In genomic region chr3:39466988-39467387, GRCh38 we compare ENCODE assay signal across 32 cellular contexts. TPM values are rescaled to one million over a fixed set of nuclear protein-coding genes. Genes with fewer than 3 reads are reported as not detected.
"Had no signal": no experiment of that assay in that cellular context is flagged by ENCODE, and none has a peak within 500 bp of the region (broad histone marks: within the 10 kb centered on the region; RNA-seq: fewer than 3 reads in every experiment).

No MANE protein-coding gene starts in this region.

- H3K27ac Mint-ChIP-seq: dendritic cell treated with granulocyte-macrophage colony-stimulating factor and Interleukin-4, amounts not matched to agents 40 ng/mL and 50 ng/mL, for 4 days; mesothelial cell of epicardium; natural killer cell treated with Interleukin-12 subunit alpha and Interleukin-12 subunit beta and Interleukin-15 and Interleukin-18, amount 100 ng/mL, for 72 hours; progenitor cell of endocrine pancreas; stimulated activated naive B cell treated with anti-CD40 and anti-IgM and Interleukin-4, amounts not matched to agents 10 μg/mL and 1 μg/mL and 100 μg/mL, for 72 hours had no signal

- H3K9me3 Mint-ChIP-seq: dendritic cell treated with granulocyte-macrophage colony-stimulating factor and Interleukin-4, amounts not matched to agents 40 ng/mL and 50 ng/mL, for 4 days; mesothelial cell of epicardium; naive B cell; natural killer cell treated with Interleukin-12 subunit alpha and Interleukin-12 subunit beta and Interleukin-15 and Interleukin-18, amount 100 ng/mL, for 72 hours; stimulated activated naive B cell treated with anti-CD40 and anti-IgM and Interleukin-4, amounts not matched to agents 10 μg/mL and 1 μg/mL and 100 μg/mL, for 72 hours had no signal

- H2AFZ ChIP-seq: hepatocyte, parathyroid adenoma had no signal

- H3K4me3 Mint-ChIP-seq: dendritic cell treated with granulocyte-macrophage colony-stimulating factor and Interleukin-4, amounts not matched to agents 40 ng/mL and 50 ng/mL, for 4 days; mesothelial cell of epicardium; naive B cell; natural killer cell treated with Interleukin-12 subunit alpha and Interleukin-12 subunit beta and Interleukin-15 and Interleukin-18, amount 100 ng/mL, for 72 hours; neural crest cell; stimulated activated naive B cell treated with anti-CD40 and anti-IgM and Interleukin-4, amounts not matched to agents 10 μg/mL and 1 μg/mL and 100 μg/mL, for 72 hours had no signal

- H3K36me3 Mint-ChIP-seq: mesothelial cell of epicardium; naive B cell; natural killer cell treated with Interleukin-12 subunit alpha and Interleukin-12 subunit beta and Interleukin-15 and Interleukin-18, amount 100 ng/mL, for 72 hours; stimulated activated naive B cell treated with anti-CD40 and anti-IgM and Interleukin-4, amounts not matched to agents 10 μg/mL and 1 μg/mL and 100 μg/mL, for 72 hours had no signal

- H3K4me1 Mint-ChIP-seq: mesothelial cell of epicardium; naive B cell; stimulated activated naive B cell treated with anti-CD40 and anti-IgM and Interleukin-4, amounts not matched to agents 10 μg/mL and 1 μg/mL and 100 μg/mL, for 72 hours had no signal

- H3K4me2 ChIP-seq: hepatocyte had no signal

- H3K9ac ChIP-seq: parathyroid adenoma had no signal

- H3K27me3 ChIP-seq: colonic mucosa, hepatocyte, left lung, right lobe of liver, transverse colon had no signal

- H3K36me3 ChIP-seq: colonic mucosa, esophagus muscularis mucosa, gastroesophageal sphincter, heart left ventricle, left lung, neutrophil, right lobe of liver, stomach, transverse colon had no signal

- H3K9me3 ChIP-seq: colonic mucosa, esophagus muscularis mucosa, gastroesophageal sphincter, heart left ventricle, left lung, mucosa of descending colon, neutrophil, right lobe of liver, stomach, transverse colon had no signal

- DNase-seq: colonic mucosa; effector memory CD4-positive, alpha-beta T cell; foreskin keratinocyte; heart left ventricle; kidney; left cardiac atrium; left lung; mesenchymal stem cell; mucosa of descending colon; naive B cell; right lobe of liver; small intestine; stimulated activated CD4-positive, alpha-beta T cell treated with anti-CD3 and anti-CD28 coated beads, Interleukin-15, amount 100 ng/mL, for 24 hours; stimulated activated CD4-positive, alpha-beta T cell treated with anti-CD3 and anti-CD28 coated beads, Interleukin-2, amount 100 ng/mL, for 48 hours; stimulated activated naive B cell treated with anti-CD40 and anti-IgM and Interleukin-4, amounts not matched to agents 10 μg/mL and 1 μg/mL and 100 μg/mL, for 72 hours; stomach; transverse colon had no signal

- H3K27me3 Mint-ChIP-seq: progenitor cell of endocrine pancreas had no signal

- H3K79me2 ChIP-seq: hepatocyte, parathyroid adenoma had no signal

- ATAC-seq: foreskin keratinocyte; gastroesophageal sphincter; heart left ventricle; left cardiac atrium; left lung; mucosa of descending colon; right lobe of liver; stimulated activated naive B cell treated with anti-CD40 and anti-IgM and Interleukin-4, amounts not matched to agents 10 μg/mL and 1 μg/mL and 100 μg/mL, for 72 hours had no signal

- FAIRE-seq: endothelial cell of umbilical vein, kidney, small intestine had no signal

- H3K4me1 ChIP-seq: colonic mucosa, esophagus muscularis mucosa, foreskin keratinocyte, gastroesophageal sphincter, heart left ventricle, left lung, right lobe of liver, stomach, transverse colon had no signal

- H3K27ac ChIP-seq: colonic mucosa, esophagus muscularis mucosa, foreskin keratinocyte, gastroesophageal sphincter, heart left ventricle, hepatocyte, left lung, neutrophil, parathyroid adenoma, right lobe of liver, stomach, transverse colon had no signal

- H3K4me3 ChIP-seq: colonic mucosa, esophagus muscularis mucosa, gastroesophageal sphincter, heart left ventricle, hepatocyte, left lung, mucosa of descending colon, right lobe of liver, stomach, transverse colon had no signal

RNA-seq across cellular contexts. Expression of gene MOBP, which starts 0.5 kb away (rescaled TPM):
- total RNA-seq: esophagus muscularis mucosa; fibroblast of lung; foreskin keratinocyte; lung microvascular endothelial cell; mesothelial cell of epicardium; natural killer cell treated with Interleukin-12 subunit alpha and Interleukin-12 subunit beta and Interleukin-15 and Interleukin-18, amount 100 ng/mL, for 72 hours; neural crest cell; progenitor cell of endocrine pancreas; right lobe of liver; subcutaneous adipose tissue; ureter had no signal
- polyA plus RNA-seq: fibroblast of lung, foreskin keratinocyte, heart left ventricle had no signal
